In the genomic region with DNA sequence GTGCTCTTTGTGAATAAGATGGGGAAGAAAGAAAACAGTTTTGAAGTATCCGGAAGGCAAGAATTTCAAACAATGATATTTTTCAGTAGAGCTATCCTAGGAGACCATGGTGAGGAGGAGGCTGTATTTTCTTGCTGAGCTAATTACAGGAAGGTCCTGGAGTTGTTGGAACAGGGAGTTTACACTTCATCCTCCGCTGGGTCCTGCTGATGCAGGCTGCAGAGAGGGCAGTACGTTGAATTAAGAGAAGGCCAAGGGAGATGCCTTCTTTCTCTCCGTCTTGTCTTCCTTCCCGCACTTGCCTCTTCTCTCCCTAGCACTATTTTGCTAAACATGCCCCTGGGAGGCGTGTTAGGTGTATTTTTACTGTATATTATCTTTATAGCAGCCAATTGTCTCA, we compare ENCODE assay signal across 15 cellular contexts.
DNase-seq lines count a peak whose midpoint lies in the region; ATAC-seq, FAIRE-seq and TF ChIP-seq lines count a peak whose summit lies in the region.
"Had no signal": no experiment of that assay in that cellular context is flagged by ENCODE, and none has a peak within 500 bp of the region (broad histone marks: within the 10 kb centered on the region; RNA-seq: fewer than 3 reads in every experiment).

No MANE protein-coding gene starts in this region.

- no peaks in the 10 kb centered on the region for H3K27me3 Mint-ChIP-seq in activated CD4-positive, alpha-beta T cell treated with anti-CD3 and anti-CD28 coated beads, Interleukin-2, amount 10 ng/mL, durations not matched to agents 7 days and 5 days
- peaks cover 24% of the 10 kb centered on the region for H3K27me3 Mint-ChIP-seq in nephron (ENCODE audit: low read depth)
- H3K27me3 Mint-ChIP-seq: CD8-positive, alpha-beta memory T cell had no signal

- no peaks in the 10 kb centered on the region for H3K36me3 ChIP-seq in bronchial epithelial cell (ENCODE audit: control insufficient read depth, insufficient read depth, low read length)
- H3K36me3 ChIP-seq in mammary epithelial cell (ENCODE audit: insufficient read depth, low read length) = no peaks in the 10 kb centered on the region
- H3K36me3 ChIP-seq: HAP-1 had no signal

- H3K27me3 ChIP-seq in bronchial epithelial cell (ENCODE audit: control insufficient read depth, insufficient read depth, low read length) = no peaks in the 10 kb centered on the region
- H3K27me3 ChIP-seq in mammary epithelial cell (ENCODE audit: insufficient read depth, low read length) = no peaks in the 10 kb centered on the region

- H2AFZ ChIP-seq in mammary epithelial cell (ENCODE audit: low read depth, low read length) = no peak overlapping the region

- ATAC-seq in GM18867 (IDR thresholded peaks at IDR 0.05; ENCODE audit: unreplicated experiment) = no peak

- in situ Hi-C loops in mammary epithelial cell (cut with MboI; ENCODE audit: low sequenced_read_pairs in 2 of 2) = no loop called here

- POLR2A ChIA-PET in activated CD4-positive, alpha-beta T cell treated with anti-CD3 and anti-CD28 coated beads, Interleukin-2, amount 10 ng/mL, durations not matched to agents 7 days and 5 days (lab: Charles Lee) = no interaction called here

- no TSS peak for BruUV-seq in mammary epithelial cell (replicated peaks; lab: Mats Ljungman, UMichigan)

- H3K4me1 ChIP-seq in mammary epithelial cell (ENCODE audit: insufficient read depth, low read length) = no peaks in the 10 kb centered on the region
- H3K4me1 ChIP-seq: HAP-1 had no signal

- no peak overlapping the region for H3K4me3 ChIP-seq in bronchial epithelial cell (ENCODE audit: low read depth, low read length)
- no peak overlapping the region for H3K4me3 ChIP-seq in mammary epithelial cell (replicated peaks in 1 of 3; ENCODE audit: insufficient read depth in 1 of 3, low read depth in 2 of 3, low read length in 3 of 3)
- H3K4me3 ChIP-seq: HAP-1 had no signal

- TF ChIP-seq CTCF in bronchial epithelial cell (IDR thresholded peaks at IDR 0.05; ENCODE audit: insufficient read depth, low read length, severe bottlenecking) (no peak), nephron (IDR thresholded peaks at IDR 0.05; ENCODE audit: unreplicated experiment in 3 of 3) (no peak), mammary epithelial cell (conservative IDR thresholded peaks at IDR 0.05 in 1 of 2, IDR thresholded peaks at IDR 0.05 in 1 of 2; ENCODE audit: extremely low read depth in 1 of 2, insufficient read depth in 1 of 2, low read depth in 1 of 2, low read length in 2 of 2) (no peak)

- no peak overlapping the region for H3K27ac ChIP-seq in mammary epithelial cell (ENCODE audit: insufficient read depth, low read depth, low read length)
- H3K27ac ChIP-seq: 22Rv1, HL-60 had no signal

- H3K79me2 ChIP-seq in mammary epithelial cell (ENCODE audit: insufficient read depth, low read length) = no peaks in the 10 kb centered on the region

- no peak overlapping the region for H3K4me3 Mint-ChIP-seq in activated CD4-positive, alpha-beta T cell treated with anti-CD3 and anti-CD28 coated beads, Interleukin-2, amount 10 ng/mL, durations not matched to agents 7 days and 5 days
- H3K4me3 Mint-ChIP-seq in nephron = peak overlapping the region in 2 of 3 experiments; percentile 17 to 23
- H3K4me3 Mint-ChIP-seq: CD14-positive monocyte; CD8-positive, alpha-beta memory T cell had no signal

- FAIRE-seq in bronchial epithelial cell (lab: Jason Lieb, UNC) = peak; percentile 23

- no peak overlapping the region for H3K4me2 ChIP-seq in mammary epithelial cell (ENCODE audit: insufficient read depth, low read depth, low read length)

- dilution Hi-C loops in mammary epithelial cell (cut with HindIII; ENCODE audit: low sequenced_read_pairs) = no loop called here

- no peak overlapping the region for H3K9ac ChIP-seq in mammary epithelial cell (ENCODE audit: insufficient read depth, low read length)

- peaks cover 14% of the 10 kb centered on the region for H3K4me1 Mint-ChIP-seq in activated CD4-positive, alpha-beta T cell treated with anti-CD3 and anti-CD28 coated beads, Interleukin-2, amount 10 ng/mL, durations not matched to agents 7 days and 5 days
- peaks cover 36% of the 10 kb centered on the region for H3K4me1 Mint-ChIP-seq in nephron

- intact Hi-C loops in mammary epithelial cell (cut with micrococcal nuclease) = loop anchor here (10.0 kb wide), 1 partner anchor 64 kb away; the partner anchor contains the start of gene EDAR

- WGBS in mammary epithelial cell (ENCODE audit: low coverage, missing lambda C conversion rate) = 93% methylated on average over 6 of the region's 6 CpGs

- H3K27ac Mint-ChIP-seq in activated CD4-positive, alpha-beta T cell treated with anti-CD3 and anti-CD28 coated beads, Interleukin-2, amount 10 ng/mL, durations not matched to agents 7 days and 5 days = peak overlapping the region; percentile 1
- peak overlapping the region; percentile 42 to 79 (median 65) for H3K27ac Mint-ChIP-seq in nephron
- H3K27ac Mint-ChIP-seq: CD14-positive monocyte had no signal

- H3K36me3 Mint-ChIP-seq in activated CD4-positive, alpha-beta T cell treated with anti-CD3 and anti-CD28 coated beads, Interleukin-2, amount 10 ng/mL, durations not matched to agents 7 days and 5 days (ENCODE audit: low read depth) = no peaks in the 10 kb centered on the region
- no peaks in the 10 kb centered on the region for H3K36me3 Mint-ChIP-seq in nephron (ENCODE audit: low read depth)
- H3K36me3 Mint-ChIP-seq: CD14-positive monocyte; CD8-positive, alpha-beta memory T cell had no signal

- DNase-seq in activated CD4-positive, alpha-beta T cell treated with anti-CD3 and anti-CD28 coated beads, Interleukin-2, amount 10 ng/mL, durations not matched to agents 7 days and 5 days = no peak
- no peak for DNase-seq in activated CD4-positive, alpha-beta T cell treated with anti-CD3 and anti-CD28 coated beads, Interleukin-2, amount 50 U/mL, for 4 hours
- DNase-seq in bronchial epithelial cell (ENCODE audit: low read depth) = no peak
- DNase-seq in Kasumi-1 (lab: John Stamatoyannopoulos, UW) = no peak
- DNase-seq in mammary epithelial cell = no peak
- no peak for DNase-seq in HCEC 1CT
- DNase-seq: CD8-positive, alpha-beta memory T cell; DMS 273 treated with DMSO at 0.1 percent for 48 hours; GOT3 had no signal

- H3K9me3 ChIP-seq in mammary epithelial cell (replicated peaks; ENCODE audit: insufficient read depth, low read length) = no peaks in the 10 kb centered on the region
- H3K9me3 ChIP-seq: HAP-1 had no signal

- no peaks in the 10 kb centered on the region for H4K20me1 ChIP-seq in mammary epithelial cell (ENCODE audit: insufficient read depth, low read length)

- no peaks in the 10 kb centered on the region for H3K9me3 Mint-ChIP-seq in activated CD4-positive, alpha-beta T cell treated with anti-CD3 and anti-CD28 coated beads, Interleukin-2, amount 10 ng/mL, durations not matched to agents 7 days and 5 days
- no peaks in the 10 kb centered on the region for H3K9me3 Mint-ChIP-seq in nephron
- H3K9me3 Mint-ChIP-seq: CD14-positive monocyte; CD8-positive, alpha-beta memory T cell had no signal

- CTCF ChIA-PET in activated CD4-positive, alpha-beta T cell treated with anti-CD3 and anti-CD28 coated beads, Interleukin-2, amount 10 ng/mL, durations not matched to agents 7 days and 5 days (lab: Charles Lee) = no interaction called here
- CTCF ChIA-PET in mammary epithelial cell (lab: Charles Lee; ENCODE audit: low non-redundant PET) = no interaction called here
